8 cellular contexts compared by ENCODE assay signal in the genomic region with DNA sequence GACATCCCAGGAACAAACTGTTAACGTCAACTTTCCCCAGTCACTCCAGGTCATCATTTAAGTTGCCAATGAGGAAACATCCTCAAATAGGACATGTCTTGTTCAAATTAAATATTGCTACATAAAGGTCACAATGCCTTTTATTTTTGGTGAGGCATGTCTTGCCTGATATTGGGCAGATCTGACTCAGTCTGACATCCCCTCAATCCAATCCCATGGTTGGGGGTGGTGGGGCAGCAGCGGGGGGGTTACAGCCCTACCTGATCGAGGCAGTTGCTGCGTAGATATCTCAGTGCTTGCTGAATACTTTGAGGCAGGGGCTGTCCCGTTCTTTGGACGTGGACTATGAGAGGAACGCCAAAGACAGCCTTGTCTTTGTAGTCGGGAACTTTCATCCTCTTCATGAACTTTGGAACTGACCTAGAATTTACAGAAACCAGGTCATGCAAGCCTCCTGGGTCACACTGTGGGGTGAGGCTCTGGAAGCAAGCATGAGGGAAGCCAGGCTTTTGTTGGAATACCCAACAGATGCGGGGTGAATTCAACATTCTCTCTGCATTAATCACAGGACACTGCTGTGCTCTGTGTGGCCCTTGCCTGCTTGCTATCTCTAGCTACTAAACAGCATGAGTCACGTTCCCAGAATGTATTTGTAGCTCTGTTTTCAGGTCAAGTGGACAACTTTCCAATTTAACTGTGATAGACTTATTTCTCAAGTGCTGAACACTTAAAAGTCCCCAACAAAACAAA.
DNase-seq lines count a peak whose midpoint lies in the region; ATAC-seq and TF ChIP-seq lines count a peak whose summit lies in the region.

No MANE protein-coding gene starts in this region.

- H3K9me3 Mint-ChIP-seq in nephron: no peaks in the 10 kb centered on the region
- H3K9me3 Mint-ChIP-seq in activated T-helper 17 cell treated with anti-CD3 and anti-CD28 coated beads, Interleukin-2, amount 50 U/mL, for 72 hours: no peaks in the 10 kb centered on the region

- peaks cover 41% of the 10 kb centered on the region for H3K36me3 Mint-ChIP-seq in nephron (ENCODE audit: low read depth)
- H3K36me3 Mint-ChIP-seq in activated T-helper 17 cell treated with anti-CD3 and anti-CD28 coated beads, Interleukin-2, amount 50 U/mL, for 72 hours (ENCODE audit: low read depth): no peaks in the 10 kb centered on the region

- TF ChIP-seq CTCF in nephron (IDR thresholded peaks at IDR 0.05; ENCODE audit: unreplicated experiment in 3 of 3): no peak

- peak overlapping the region; percentile 89 to 93 (median 90) for H3K27ac Mint-ChIP-seq in nephron
- no peak overlapping the region for H3K27ac Mint-ChIP-seq in activated T-helper 17 cell treated with anti-CD3 and anti-CD28 coated beads, Interleukin-2, amount 50 U/mL, for 72 hours

- DNase-seq in AG20443 (ENCODE audit: low spot score) (peak; percentile 93), NCI-H2196 treated with DMSO at 0.1 percent for 48 hours (lab: John Stamatoyannopoulos, UW; ENCODE audit: unreplicated experiment) (peak; percentile 7), amygdala (lab: John Stamatoyannopoulos, UW) (no peak)
- no peak for DNase-seq in effector CD8-positive, alpha-beta T cell (lab: John Stamatoyannopoulos, UW)
- no peak for DNase-seq in stimulated activated CD4-positive, alpha-beta T cell treated with anti-CD3 and anti-CD28 coated beads, Interleukin-4, amount 100 ng/mL, for 1 hour

- ATAC-seq in esophagus mucosa: peak; percentile 74
- ATAC-seq in activated T-helper 17 cell treated with anti-CD3 and anti-CD28 coated beads, Interleukin-2, amount 50 U/mL, for 72 hours (replicated peaks): no peak

- peaks cover 65% of the 10 kb centered on the region for H3K4me1 Mint-ChIP-seq in nephron
- no peaks in the 10 kb centered on the region for H3K4me1 Mint-ChIP-seq in activated T-helper 17 cell treated with anti-CD3 and anti-CD28 coated beads, Interleukin-2, amount 50 U/mL, for 72 hours

- peaks cover 3% of the 10 kb centered on the region for H3K27me3 Mint-ChIP-seq in nephron (ENCODE audit: low read depth)
- H3K27me3 Mint-ChIP-seq in activated T-helper 17 cell treated with anti-CD3 and anti-CD28 coated beads, Interleukin-2, amount 50 U/mL, for 72 hours: peaks cover 8% of the 10 kb centered on the region

- H3K4me3 Mint-ChIP-seq in nephron: peak overlapping the region in 1 of 3 experiments; percentile 61
- no peak overlapping the region for H3K4me3 Mint-ChIP-seq in activated T-helper 17 cell treated with anti-CD3 and anti-CD28 coated beads, Interleukin-2, amount 50 U/mL, for 72 hours

Comparison
In these comparisons a context has a peak if more than half of its experiments do, and no peak if none do; other contexts are left out.
1. DNase-seq: peak in AG20443 (single experiment) and NCI-H2196 treated with DMSO at 0.1 percent for 48 hours (single experiment); none in effector CD8-positive, alpha-beta T cell (single experiment), stimulated activated CD4-positive, alpha-beta T cell treated with anti-CD3 and anti-CD28 coated beads, Interleukin-4, amount 100 ng/mL, for 1 hour (single experiment) and amygdala (0 of 56).